In genomic region chr4:38294238-38294637, GRCh38 we compare ENCODE assay signal across 11 cellular contexts.
"Had no signal": no experiment of that assay in that cellular context is flagged by ENCODE, and none has a peak within 500 bp of the region (broad histone marks: within the 10 kb centered on the region; RNA-seq: fewer than 3 reads in every experiment).

No MANE protein-coding gene starts in this region.

- H3K4me3 Mint-ChIP-seq: GM23338, H9, HFFc6 had no signal

- H3K36me3 ChIP-seq: HAP-1 had no signal

- H3K9ac ChIP-seq: GM23248 had no signal

- H2AFZ ChIP-seq: GM23248, GM23338 had no signal

- H3K4me2 ChIP-seq: GM23338 had no signal

- FAIRE-seq: H1, H54 had no signal

- DNase-seq: GM23248, GOT3, H7, H9, HCEC 1CT, HFFc6 had no signal

- ATAC-seq: GM23338, HCT116 had no signal

- H3K4me3 ChIP-seq: GM23248, GM23338, HAP-1 had no signal

- H3K9me3 ChIP-seq: HAP-1 had no signal

- H3K4me1 ChIP-seq: HAP-1 had no signal

- H3K27ac Mint-ChIP-seq: GM23338, H9, HFFc6 had no signal

- H3K27ac ChIP-seq: GM23248 had no signal

- H3K4me1 Mint-ChIP-seq: GM23338, H9 had no signal
